ENCODE assay signal across 8 cellular contexts in genomic region chrX:110002300-110003166, GRCh38. TPM values are rescaled to one million over a fixed set of nuclear protein-coding genes. Genes with fewer than 3 reads are reported as not detected.
DNase-seq lines count a peak whose midpoint lies in the region; ATAC-seq and TF ChIP-seq lines count a peak whose summit lies in the region.

Gene TMEM164 (plus strand): TSS chrX:110003114. CDS start chrX:110003775, 661 bp downstream.

- no peaks in the 10 kb centered on the region for H3K79me2 ChIP-seq in GM23248 (ENCODE audit: insufficient read depth)

- H3K27ac ChIP-seq in GM23248 (peak within 1 kb of the TSS; percentile 25), foreskin keratinocyte (peak within 1 kb of the TSS; percentile 89), subcutaneous abdominal adipose tissue (ENCODE audit: low read depth, low read length) (peak within 1 kb of the TSS; percentile 57)

- in situ Hi-C loops in GM23248 (cut with MboI) = no loop called here

- 0 to 1% methylated on average over 4 to 50 of the region's 83 CpGs for WGBS in GM23248 (ENCODE audit: low coverage in 1 of 2, low lambda C conversion rate in 2 of 2, missing lambda C conversion rate in 2 of 2), 2 experiments

- H3K9me3 ChIP-seq in GM23248 (ENCODE audit: low read depth) (no peaks in the 10 kb centered on the region), neuron (ENCODE audit: low read length) (no peaks in the 10 kb centered on the region), subcutaneous abdominal adipose tissue (ENCODE audit: control insufficient read depth in 5 of 5, low read length in 5 of 5) (no peaks in the 10 kb centered on the region)

- H2AFZ ChIP-seq in GM23248 (peak within 1 kb of the TSS; percentile 59), neuron (ENCODE audit: low read depth, low read length) (no peak within 1 kb of the TSS)

- no peaks in the 10 kb centered on the region for H4K20me1 ChIP-seq in GM23248 (ENCODE audit: insufficient read depth)

- H3K9me2 ChIP-seq in GM23248 (ENCODE audit: insufficient read depth) = no peaks in the 10 kb centered on the region

- H3K9ac ChIP-seq in GM23248 (peak within 1 kb of the TSS; percentile 71), subcutaneous abdominal adipose tissue (ENCODE audit: low read length in 5 of 5) (peak within 1 kb of the TSS in 4 of 5 donors; percentile 62 to 83 (median 78))

- H3K4me1 ChIP-seq in GM23248 (ENCODE audit: insufficient read depth) = 0 out of 2 replicates have a peak, but pooled peaks cover 7% of the 10 kb centered on the region
- peaks cover 9% of the 10 kb centered on the region for H3K4me1 ChIP-seq in foreskin keratinocyte
- H3K4me1 ChIP-seq in neuron (ENCODE audit: insufficient read depth, low read length) = peaks cover 28% of the 10 kb centered on the region
- peaks cover 0 to 50% (median 47%) of the 10 kb centered on the region in 5 donors for H3K4me1 ChIP-seq in subcutaneous abdominal adipose tissue (ENCODE audit: control insufficient read depth in 5 of 5, insufficient read depth in 5 of 5, low read length in 5 of 5)

- DNase-seq in EL (peak; percentile 81), GM23248 (peak; percentile 85), LHCN-M2 (ENCODE audit: low read depth) (peak; percentile 74), SIG-M5 (lab: John Stamatoyannopoulos, UW) (peak; percentile 71), activated gamma-delta T cell (lab: John Stamatoyannopoulos, UW) (peak; percentile 71), foreskin keratinocyte (peak; percentile 47 to 55)

- H3K27me3 ChIP-seq in GM23248 (replicated peaks; ENCODE audit: insufficient read depth) = no peaks in the 10 kb centered on the region
- H3K27me3 ChIP-seq in foreskin keratinocyte = no peaks in the 10 kb centered on the region
- H3K27me3 ChIP-seq in neuron (ENCODE audit: insufficient read depth, low read length) = no peaks in the 10 kb centered on the region
- peaks cover 0 to 12% (median 4%) of the 10 kb centered on the region in 5 donors for H3K27me3 ChIP-seq in subcutaneous abdominal adipose tissue (ENCODE audit: control insufficient read depth in 5 of 5, insufficient read depth in 4 of 5, low read length in 5 of 5)

- H3K36me3 ChIP-seq in GM23248 (ENCODE audit: low read depth) = no peaks in the 10 kb centered on the region
- H3K36me3 ChIP-seq in neuron (ENCODE audit: insufficient read depth, low read length) = no peaks in the 10 kb centered on the region
- H3K36me3 ChIP-seq in subcutaneous abdominal adipose tissue (ENCODE audit: control insufficient read depth in 5 of 5, insufficient read depth in 5 of 5, low read length in 5 of 5) = no peaks in the 10 kb centered on the region

- TF ChIP-seq CTCF in foreskin keratinocyte (conservative IDR thresholded peaks at IDR 0.05) = no peak

- peak; percentile 81 for ATAC-seq in foreskin keratinocyte

- peak within 1 kb of the TSS; percentile 88 for H3K4me2 ChIP-seq in GM23248 (ENCODE audit: unreplicated experiment)

- H3F3A ChIP-seq in GM23248 (ENCODE audit: insufficient read depth) = no peaks in the 10 kb centered on the region

- peak within 1 kb of the TSS; percentile 74 for H3K4me3 ChIP-seq in GM23248
- H3K4me3 ChIP-seq in neuron (ENCODE audit: low read length) = peak within 1 kb of the TSS; percentile 69
- H3K4me3 ChIP-seq in subcutaneous abdominal adipose tissue (ENCODE audit: low read depth in 1 of 5, low read length in 5 of 5) = peak within 1 kb of the TSS; percentile 55 to 80 (median 73)

RNA-seq across cellular contexts. Expression of gene TMEM164, which starts in this region (rescaled TPM):
- total RNA-seq in GM23248 (2014; rRNA removed; shearing (Covaris generic)) = 4.4 and 9.1 TPM in 2 replicates
- polyA plus RNA-seq in GM23248 (2016; fragmentation: Nextera tagmentation; extraction: Ambion mirVana) = 1.1 and 1.4 TPM in 2 replicates
- 20.5 and 24.0 TPM in 2 replicates for total RNA-seq in LHCN-M2 (2014; rRNA removed)
- polyA plus RNA-seq in LHCN-M2 (2012) = 9.3 TPM
- total RNA-seq in foreskin keratinocyte = 18.2 and 18.6 TPM in 2 replicates
- polyA plus RNA-seq in foreskin keratinocyte = 6.2 and 8.8 TPM in 2 replicates

Comparison
In these comparisons a context has a peak if more than half of its experiments do, and no peak if none do; other contexts are left out.
1. Peak in every context shown above with its lines: DNase-seq, ATAC-seq, H3K4me3 ChIP-seq and H3K27ac ChIP-seq.
2. H3K27ac ChIP-seq: peak in every context shown above with its lines; median percentile 89 in foreskin keratinocyte; 57 in subcutaneous abdominal adipose tissue; 25 in GM23248.